In genomic region chr1:163875927-163876320, GRCh38 we compare ENCODE assay signal across 14 cellular contexts.
DNase-seq lines count a peak whose midpoint lies in the region; ATAC-seq and TF ChIP-seq lines count a peak whose summit lies in the region.
"Had no signal": no experiment of that assay in that cellular context is flagged by ENCODE, and none has a peak within 500 bp of the region (broad histone marks: within the 10 kb centered on the region; RNA-seq: fewer than 3 reads in every experiment).

No MANE protein-coding gene starts in this region.

- TF ChIP-seq POLR2A in vagina (IDR thresholded peaks at IDR 0.05), result no peak

- TF ChIP-seq CTCF in choroid plexus epithelial cell (conservative IDR thresholded peaks at IDR 0.05; ENCODE audit: low read depth, low read length) (no peak), hepatocyte (IDR thresholded peaks at IDR 0.05; ENCODE audit: poor library complexity) (no peak), vagina (IDR thresholded peaks at IDR 0.05) (no peak)

- no peaks in the 10 kb centered on the region for H3K79me2 ChIP-seq in hepatocyte

- H3K9me3 ChIP-seq in hepatocyte (ENCODE audit: low read depth) (no peaks in the 10 kb centered on the region), vagina (no peaks in the 10 kb centered on the region)
- H3K9me3 ChIP-seq: upper lobe of right lung had no signal

- DNase-seq in NCI-H748 (lab: John Stamatoyannopoulos, UW; ENCODE audit: unreplicated experiment) (peak; percentile 33), NCI-H748 treated with DMSO at 0.1 percent for 48 hours (lab: John Stamatoyannopoulos, UW) (no peak), choroid plexus epithelial cell (ENCODE audit: low read depth) (peak; percentile 5), hepatocyte (ENCODE audit: low spot score) (no peak), vagina (ENCODE audit: extremely low spot score in 2 of 2) (no peak), T1000 (lab: John Stamatoyannopoulos, UW) (no peak)
- no peak for DNase-seq in stimulated activated CD4-positive, alpha-beta T cell treated with anti-CD3 and anti-CD28 coated beads, Interleukin-4, amount 100 ng/mL, for 1 hour
- DNase-seq in stimulated activated naive CD8-positive, alpha-beta T cell treated with anti-CD3 and anti-CD28 coated beads, Interleukin-15, Interleukin-2, amounts not matched to agents 100 U/mL and 50 U/mL, for 24 hours, result no peak
- DNase-seq: activated CD4-positive, alpha-beta T cell treated with anti-CD3 and anti-CD28 coated beads, Interleukin-2, amount 50 U/mL, for 1 hour; activated naive CD4-positive, alpha-beta T cell treated with Interleukin-2 at 50 U/mL for 16 hours; GOT3; upper lobe of right lung had no signal

- ATAC-seq in stimulated activated naive CD8-positive, alpha-beta T cell treated with anti-CD3 and anti-CD28 coated beads, Interleukin-15, Interleukin-2, amounts not matched to agents 100 U/mL and 50 U/mL, for 24 hours, result no peak
- ATAC-seq: K562, upper lobe of right lung had no signal

- no peaks in the 10 kb centered on the region for H3K27me3 ChIP-seq in hepatocyte
- H3K27me3 ChIP-seq in vagina, result no peaks in the 10 kb centered on the region
- H3K27me3 ChIP-seq: upper lobe of right lung had no signal

- H3K36me3 ChIP-seq in hepatocyte (replicated peaks; ENCODE audit: insufficient read depth, low read depth), result no peaks in the 10 kb centered on the region
- no peaks in the 10 kb centered on the region for H3K36me3 ChIP-seq in vagina
- H3K36me3 ChIP-seq: upper lobe of right lung had no signal

- no peaks in the 10 kb centered on the region for H3K9me2 ChIP-seq in hepatocyte (replicated peaks; ENCODE audit: insufficient read depth)

- H3K27ac ChIP-seq in hepatocyte (peak overlapping the region; percentile 8), vagina (peak overlapping the region; percentile 51)
- H3K27ac ChIP-seq: SK-N-MC, upper lobe of right lung had no signal

- no peaks in the 10 kb centered on the region for H3K4me1 ChIP-seq in hepatocyte (ENCODE audit: insufficient read depth)
- peaks cover 24% of the 10 kb centered on the region for H3K4me1 ChIP-seq in vagina
- H3K4me1 ChIP-seq: upper lobe of right lung had no signal

- H3K4me2 ChIP-seq in hepatocyte, result peak overlapping the region; percentile 42

- 43% methylated on average over 6 of the region's 6 CpGs for WGBS in hepatocyte (ENCODE audit: low lambda C conversion rate, missing lambda C conversion rate)

- H2AFZ ChIP-seq in hepatocyte, result peak overlapping the region; percentile 21

- no peak overlapping the region for H3K4me3 ChIP-seq in choroid plexus epithelial cell (ENCODE audit: low read depth, low read length)
- no peak overlapping the region for H3K4me3 ChIP-seq in hepatocyte
- peak overlapping the region in 1 of 2 donors; percentile 13 for H3K4me3 ChIP-seq in vagina
- H3K4me3 ChIP-seq: K562, SK-N-MC, upper lobe of right lung had no signal

- intact Hi-C loops in vagina (cut with DNase I), result no loop called here

- H4K20me1 ChIP-seq in hepatocyte (ENCODE audit: insufficient read depth, poor library complexity, severe bottlenecking), result no peaks in the 10 kb centered on the region

Comparison
In these comparisons a context has a peak if more than half of its experiments do, and no peak if none do; other contexts are left out.
1. DNase-seq: peak in NCI-H748 (single experiment) and choroid plexus epithelial cell (single experiment); none in NCI-H748 treated with DMSO at 0.1 percent for 48 hours (single experiment), hepatocyte (single experiment), vagina (0 of 2), stimulated activated CD4-positive, alpha-beta T cell treated with anti-CD3 and anti-CD28 coated beads, Interleukin-4, amount 100 ng/mL, for 1 hour (single experiment), T1000 (single experiment) and stimulated activated naive CD8-positive, alpha-beta T cell treated with anti-CD3 and anti-CD28 coated beads, Interleukin-15, Interleukin-2, amounts not matched to agents 100 U/mL and 50 U/mL, for 24 hours (single experiment).